8 cellular contexts compared by ENCODE assay signal in genomic region chr6:87832025-87832825, GRCh38.
A peak's percentile ranks its signal among the peaks of the same experiment; 100 is the strongest.
DNase-seq lines count a peak whose midpoint lies in the region; ATAC-seq and TF ChIP-seq lines count a peak whose summit lies in the region.

No MANE protein-coding gene starts in this region.

- H3K9me3 ChIP-seq in SK-N-MC (ENCODE audit: low read depth, low read length) = no peaks in the 10 kb centered on the region

- peak overlapping the region; percentile 33 for H3K9ac ChIP-seq in SK-N-MC (ENCODE audit: insufficient read length)

- DNase-seq in SIG-M5 treated with dmso at 0.1 percent for 504 hours (lab: John Stamatoyannopoulos, UW; ENCODE audit: unreplicated experiment) (peak; percentile 62), SIG-M5 (lab: John Stamatoyannopoulos, UW) (no peak), Kasumi-1 (lab: John Stamatoyannopoulos, UW) (peak; percentile 82 to 89), SK-N-MC (ENCODE audit: low read depth, low spot score) (no peak), epithelial cell of esophagus (ENCODE audit: low read depth) (peak; percentile 40), omental fat pad (ENCODE audit: low spot score) (no peak)
- DNase-seq in stimulated activated CD4-positive, alpha-beta T cell treated with anti-CD3 and anti-CD28 coated beads, Interleukin-1b, Interleukin-23, amount 100 ng/mL, for 48 hours = no peak

- H3K27ac ChIP-seq in SK-N-MC = no peak overlapping the region

- ATAC-seq in GM21786 (IDR thresholded peaks at IDR 0.05; ENCODE audit: unreplicated experiment) (peak; percentile 77), omental fat pad (ENCODE audit: low FRiP score) (peak; percentile 56)

- TF ChIP-seq CTCF in epithelial cell of esophagus (IDR thresholded peaks at IDR 0.05; ENCODE audit: insufficient read depth, low read depth, low read length, missing control alignments) (peak; percentile 46), omental fat pad (IDR thresholded peaks at IDR 0.05) (no peak)

- peak overlapping the region; percentile 48 for H3K4me3 ChIP-seq in SK-N-MC
- H3K4me3 ChIP-seq in epithelial cell of esophagus (ENCODE audit: low read length) = peak overlapping the region; percentile 41

- H3K36me3 ChIP-seq in SK-N-MC (ENCODE audit: insufficient read depth, low read length) = no peaks in the 10 kb centered on the region

Comparison
In these comparisons a context has a peak if more than half of its experiments do, and no peak if none do; other contexts are left out.
1. DNase-seq: peak in SIG-M5 treated with dmso at 0.1 percent for 504 hours (single experiment), Kasumi-1 (2 of 2) and epithelial cell of esophagus (single experiment); none in SIG-M5 (single experiment), SK-N-MC (single experiment), omental fat pad (single experiment) and stimulated activated CD4-positive, alpha-beta T cell treated with anti-CD3 and anti-CD28 coated beads, Interleukin-1b, Interleukin-23, amount 100 ng/mL, for 48 hours (single experiment).